13 cellular contexts compared by ENCODE assay signal in genomic region chr11:64131657-64132387, GRCh38. TPM values are rescaled to one million over a fixed set of nuclear protein-coding genes. Genes with fewer than 3 reads are reported as not detected.
DNase-seq lines count a peak whose midpoint lies in the region; ATAC-seq and TF ChIP-seq lines count a peak whose summit lies in the region.
"Had no signal": no experiment of that assay in that cellular context is flagged by ENCODE, and none has a peak within 500 bp of the region (broad histone marks: within the 10 kb centered on the region; RNA-seq: fewer than 3 reads in every experiment).

No MANE protein-coding gene starts in this region.

- ATAC-seq in HG03460 (IDR thresholded peaks at IDR 0.05; ENCODE audit: unreplicated experiment), result no peak

- H3K4me1 Mint-ChIP-seq in H9, result peaks cover 30 to 51% of the 10 kb centered on the region in 2 experiments
- peaks cover 48% of the 10 kb centered on the region for H3K4me1 Mint-ChIP-seq in neural progenitor cell
- H3K4me1 Mint-ChIP-seq: activated B cell treated with CpG ODN at 0.5 μM for 24 hours; activated naive CD8-positive, alpha-beta T cell treated with anti-CD3 and anti-CD28 coated beads, Interleukin-2, amount 10 ng/mL, durations not matched to agents 7 days and 5 days had no signal

- H3K23me2 ChIP-seq in H9 (ENCODE audit: insufficient read length, low read depth, low read length, poor library complexity, severe bottlenecking), result no peaks in the 10 kb centered on the region

- no peak overlapping the region for H3K27ac ChIP-seq in H9 (ENCODE audit: insufficient read length, low read depth, low read length)
- peak overlapping the region; percentile 10; the same call in 1 of the 2 replicates for H3K27ac ChIP-seq in RWPE1
- no peak overlapping the region for H3K27ac ChIP-seq in neural progenitor cell
- H3K27ac ChIP-seq in right atrium auricular region, result no peak overlapping the region
- H3K27ac ChIP-seq: spleen, testis had no signal

- H2BK15ac ChIP-seq in H9 (ENCODE audit: low read depth, low read length), result no peak overlapping the region

- TF ChIP-seq CTCF in H9 (conservative IDR thresholded peaks at IDR 0.05) (no peak), RWPE1 (conservative IDR thresholded peaks at IDR 0.05; ENCODE audit: low read depth) (no peak), neural progenitor cell (IDR thresholded peaks at IDR 0.05) (no peak), right atrium auricular region (IDR thresholded peaks at IDR 0.05) (no peak)

- peaks cover 20% of the 10 kb centered on the region for H3F3A ChIP-seq in neural progenitor cell (ENCODE audit: low read depth)

- no peak overlapping the region for H4K91ac ChIP-seq in H9 (ENCODE audit: insufficient read length, low read depth, low read length)

- H3K56ac ChIP-seq in H9 (ENCODE audit: insufficient read length, low read depth, low read length), result no peak overlapping the region

- H3K27ac Mint-ChIP-seq in H9 (peak overlapping the region in 2 of 3 experiments; percentile 39 to 45; a peak in 1 of 7 replicates), neural progenitor cell (peak overlapping the region; percentile 84)
- H3K27ac Mint-ChIP-seq: activated B cell treated with CpG ODN at 0.5 μM for 24 hours; activated naive CD8-positive, alpha-beta T cell treated with anti-CD3 and anti-CD28 coated beads, Interleukin-2, amount 10 ng/mL, durations not matched to agents 7 days and 5 days had no signal

- no peak overlapping the region for H3K18ac ChIP-seq in H9 (ENCODE audit: insufficient read length, low read depth, low read length)

- H4K8ac ChIP-seq in H9 (replicated peaks; ENCODE audit: insufficient read length, low read depth, low read length), result no peak overlapping the region

- no peak overlapping the region for H4K5ac ChIP-seq in H9 (ENCODE audit: insufficient read length, low read depth, low read length)

- H3K9me3 Mint-ChIP-seq in H9, result no peaks in the 10 kb centered on the region
- no peaks in the 10 kb centered on the region for H3K9me3 Mint-ChIP-seq in neural progenitor cell
- H3K9me3 Mint-ChIP-seq: activated B cell treated with CpG ODN at 0.5 μM for 24 hours; activated naive CD8-positive, alpha-beta T cell treated with anti-CD3 and anti-CD28 coated beads, Interleukin-2, amount 10 ng/mL, durations not matched to agents 7 days and 5 days had no signal

- H3K23ac ChIP-seq in H9 (ENCODE audit: insufficient read length, low read depth, low read length), result no peak overlapping the region

- H3K27me3 Mint-ChIP-seq in H9 (ENCODE audit: low read depth), result peaks cover 37% of the 10 kb centered on the region
- H3K27me3 Mint-ChIP-seq in neural progenitor cell (ENCODE audit: insufficient read depth, low read depth), result peaks cover 15% of the 10 kb centered on the region
- H3K27me3 Mint-ChIP-seq: activated naive CD8-positive, alpha-beta T cell treated with anti-CD3 and anti-CD28 coated beads, Interleukin-2, amount 10 ng/mL, durations not matched to agents 7 days and 5 days had no signal

- H2BK120ac ChIP-seq in H9 (ENCODE audit: low read depth, low read length, poor library complexity, severe bottlenecking), result no peak overlapping the region

- peaks cover 0 to 3% (median 0%) of the 10 kb centered on the region in 3 experiments; a peak in 2 of 7 replicates for H3K36me3 Mint-ChIP-seq in H9 (ENCODE audit: insufficient read depth in 1 of 3, low read depth in 3 of 3)
- no peaks in the 10 kb centered on the region for H3K36me3 Mint-ChIP-seq in neural progenitor cell
- H3K36me3 Mint-ChIP-seq: activated naive CD8-positive, alpha-beta T cell treated with anti-CD3 and anti-CD28 coated beads, Interleukin-2, amount 10 ng/mL, durations not matched to agents 7 days and 5 days had no signal

- H3T11ph ChIP-seq in H9 (ENCODE audit: low read length), result no peak overlapping the region

- no CpG with 5 or more reads among the region's 12 CpGs for WGBS in H9 (ENCODE audit: extremely low coverage, insufficient read length, low lambda C conversion rate)

- no peaks in the 10 kb centered on the region for H3K36me3 ChIP-seq in neural progenitor cell
- no peaks in the 10 kb centered on the region for H3K36me3 ChIP-seq in right atrium auricular region
- H3K36me3 ChIP-seq: spleen had no signal

- H3K9me3 ChIP-seq in H9 (ENCODE audit: control insufficient read depth, low read depth, low read length) (no peaks in the 10 kb centered on the region), neural progenitor cell (ENCODE audit: low read depth) (no peaks in the 10 kb centered on the region), right atrium auricular region (no peaks in the 10 kb centered on the region)
- H3K9me3 ChIP-seq: spleen, testis had no signal

- H3K4me1 ChIP-seq in H9 (ENCODE audit: insufficient read depth, low read length), result peaks cover 3% of the 10 kb centered on the region; the same call in 1 of the 2 replicates
- H3K4me1 ChIP-seq in neural progenitor cell, result peaks cover 29% of the 10 kb centered on the region
- H3K4me1 ChIP-seq in right atrium auricular region, result peaks cover 0 to 36% of the 10 kb centered on the region in 2 donors
- H3K4me1 ChIP-seq: spleen, testis had no signal

- H2AFZ ChIP-seq in H9 (ENCODE audit: low read length) (no peak overlapping the region), neural progenitor cell (replicated peaks) (no peak overlapping the region)

- H3K14ac ChIP-seq in H9 (ENCODE audit: insufficient read depth, low read length), result no peak overlapping the region

- H3K4me3 Mint-ChIP-seq in H9 (no peak overlapping the region; a peak in 2 of 5 replicates), neural progenitor cell (peak overlapping the region; percentile 71)
- H3K4me3 Mint-ChIP-seq: activated B cell treated with CpG ODN at 0.5 μM for 24 hours; activated naive CD8-positive, alpha-beta T cell treated with anti-CD3 and anti-CD28 coated beads, Interleukin-2, amount 10 ng/mL, durations not matched to agents 7 days and 5 days had no signal

- H2AK5ac ChIP-seq in H9 (ENCODE audit: insufficient read length, low read length), result no peak overlapping the region

- no peak overlapping the region for H2BK5ac ChIP-seq in H9 (ENCODE audit: insufficient read length, low read length)

- H3K9ac ChIP-seq in H9 (ENCODE audit: extremely low read depth, insufficient read length, low read length), result no peak overlapping the region
- H3K9ac ChIP-seq in neural progenitor cell, result no peak overlapping the region

- H2BK12ac ChIP-seq in H9 (ENCODE audit: insufficient read length, low read depth, low read length), result no peak overlapping the region

- H3K27me3 ChIP-seq in H9 (ENCODE audit: insufficient read depth, low read length) (peaks cover 3% of the 10 kb centered on the region; the same call in 1 of the 2 replicates), neural progenitor cell (no peaks in the 10 kb centered on the region), right atrium auricular region (no peaks in the 10 kb centered on the region)
- H3K27me3 ChIP-seq: spleen, testis had no signal

- H4K20me1 ChIP-seq in H9 (ENCODE audit: control insufficient read depth, insufficient read depth, insufficient read length) (peaks cover 3% of the 10 kb centered on the region), neural progenitor cell (ENCODE audit: low read depth) (peaks cover 27% of the 10 kb centered on the region)

- CTCF ChIA-PET in RWPE1 (lab: Yijun Ruan, JAX), result interaction anchor here (1.0 to 1.3 kb wide), 3 partner anchors 16 to 21 kb away, joined by 3 to 6 read pairs (median 6); no protein-coding TSS in a partner anchor

- DNase-seq in H9 (no peak), NCI-H1694 treated with DMSO at 0.1 percent for 48 hours (lab: John Stamatoyannopoulos, UW) (peak; percentile 32), RWPE1 (ENCODE audit: low spot score) (no peak), neural progenitor cell (ENCODE audit: low spot score) (peak; percentile 70), islet precursor cell (no peak), right atrium auricular region (ENCODE audit: low spot score) (no peak)
- DNase-seq: activated B cell treated with CpG ODN at 0.5 μM for 24 hours; activated naive CD8-positive, alpha-beta T cell treated with anti-CD3 and anti-CD28 coated beads, Interleukin-2, amount 10 ng/mL, durations not matched to agents 7 days and 5 days; Karpas-422; left cardiac atrium; spleen; testis had no signal

- H3K4me3 ChIP-seq in neural progenitor cell, result no peak overlapping the region
- no peak overlapping the region for H3K4me3 ChIP-seq in right atrium auricular region
- H3K4me3 ChIP-seq: spleen, testis had no signal

- H3K79me1 ChIP-seq in H9 (ENCODE audit: insufficient read depth, low read depth, low read length, poor library complexity, severe bottlenecking), result no peaks in the 10 kb centered on the region

- H3K79me2 ChIP-seq in H9 (ENCODE audit: insufficient read depth, low read length) (no peaks in the 10 kb centered on the region), neural progenitor cell (ENCODE audit: low read depth) (no peaks in the 10 kb centered on the region)

- H3K4me2 ChIP-seq in H9 (ENCODE audit: insufficient read depth, insufficient read length, low read length), result no peak overlapping the region
- peak overlapping the region; percentile 54 for H3K4me2 ChIP-seq in neural progenitor cell

- POLR2A ChIA-PET in RWPE1 (lab: Yijun Ruan, JAX; ENCODE audit: low non-redundant PET), result no interaction called here

- H2BK20ac ChIP-seq in H9 (ENCODE audit: low read depth, low read length, poor library complexity, severe bottlenecking), result no peak overlapping the region

- no peak overlapping the region for H3K4ac ChIP-seq in H9 (ENCODE audit: low read depth, low read length)

RNA-seq across cellular contexts. Expression of gene MACROD1, which starts 34.1 kb away (rescaled TPM):
- total RNA-seq in H9 (2021) (18.3 and 21.2 TPM in 2 replicates), neural progenitor cell (ENCODE audit: low replicate concordance) (11.9 and 27.8 TPM in 2 replicates), right atrium auricular region (10 to 100 TPM; 50.7 to 59.0 TPM)

RNA-seq across cellular contexts. Expression of gene STIP1, which starts 54.1 kb away (rescaled TPM):
- total RNA-seq in H9 (2021), result 331 and 338 TPM in 2 replicates
- 252 and 254 TPM in 2 replicates for total RNA-seq in neural progenitor cell (ENCODE audit: low replicate concordance)
- 100 to 1,000 TPM in 1 of 2 donors, 10 to 100 TPM in 1; 88.9 to 114 TPM for total RNA-seq in right atrium auricular region

Comparison
In these comparisons a context has a peak if more than half of its experiments do, and no peak if none do; other contexts are left out.
1. DNase-seq: peak in NCI-H1694 treated with DMSO at 0.1 percent for 48 hours (single experiment) and neural progenitor cell (single experiment); none in H9 (single experiment), RWPE1 (single experiment), islet precursor cell (single experiment) and right atrium auricular region (single experiment).